In genomic region chr12:123336530-123336929, GRCh38 we compare ENCODE assay signal across 22 cellular contexts. TPM values are rescaled to one million over a fixed set of nuclear protein-coding genes. Genes with fewer than 3 reads are reported as not detected.
A peak's percentile ranks its signal among the peaks of the same experiment; 100 is the strongest.
DNase-seq lines count a peak whose midpoint lies in the region; ATAC-seq and TF ChIP-seq lines count a peak whose summit lies in the region.
"Had no signal": no experiment of that assay in that cellular context is flagged by ENCODE, and none has a peak within 500 bp of the region (broad histone marks: within the 10 kb centered on the region; RNA-seq: fewer than 3 reads in every experiment).

No MANE protein-coding gene starts in this region.

- CTCF ChIA-PET in T-cell (lab: Charles Lee): interaction anchor here in 1 of 2 donors (2.8 kb wide), 1 partner anchor 29 kb away, joined by 9 read pairs; the partner anchor contains the start of gene SBNO1

- peaks cover 15% of the 10 kb centered on the region for H3K4me1 Mint-ChIP-seq in activated T-cell treated with anti-CD3 and anti-CD28 coated beads, Interleukin-2, amount 50 U/mL, for 24 hours (ENCODE audit: low read depth)
- peaks cover 12 to 23% (median 18%) of the 10 kb centered on the region in 3 donors for H3K4me1 Mint-ChIP-seq in T-cell
- peaks cover 19% of the 10 kb centered on the region for H3K4me1 Mint-ChIP-seq in central memory CD8-positive, alpha-beta T cell
- H3K4me1 Mint-ChIP-seq in nephron progenitor cell: no peaks in the 10 kb centered on the region
- H3K4me1 Mint-ChIP-seq: mesothelial cell of epicardium had no signal

- DNase-seq in activated T-cell treated with anti-CD3 and anti-CD28 coated beads, Interleukin-2, amount 50 U/mL, for 24 hours: no peak
- no peak for DNase-seq in activated T-cell treated with anti-CD3 and anti-CD28 coated beads, Interleukin-2, amount 50 U/mL, for 48 hours
- DNase-seq in T-cell (no peak), nephron progenitor cell (no peak), GM19238 (ENCODE audit: insufficient read length, low spot score) (no peak)
- no peak for DNase-seq in central memory CD8-positive, alpha-beta T cell (ENCODE audit: low spot score in 2 of 2)
- DNase-seq: activated CD4-positive, alpha-beta T cell treated with anti-CD3 and anti-CD28 coated beads for 48 hours; activated CD8-positive, alpha-beta memory T cell treated with anti-CD3 and anti-CD28 coated beads, Interleukin-2, amount 50 U/mL, for 4 hours; activated effector memory CD4-positive, alpha-beta T cell treated with Interleukin-2 at 50 U/mL for 16 hours; activated naive CD8-positive, alpha-beta T cell treated with anti-CD3 and anti-CD28 coated beads, Interleukin-2, amount 10 ng/mL, durations not matched to agents 7 days and 5 days; cortex of kidney; foreskin melanocyte; HCEC 1CT; NCI-H1417 treated with DMSO at 0.1 percent for 48 hours; NCI-H2029 treated with DMSO at 0.1 percent for 48 hours; NCI-H69; Right ventricle myocardium superior; stimulated activated CD4-positive, alpha-beta T cell treated with anti-CD3 and anti-CD28 coated beads, Interleukin-4, amount 100 ng/mL, for 1 hour; trophoblast cell had no signal

- no peaks in the 10 kb centered on the region for H3K9me3 Mint-ChIP-seq in activated T-cell treated with anti-CD3 and anti-CD28 coated beads, Interleukin-2, amount 50 U/mL, for 24 hours
- H3K9me3 Mint-ChIP-seq in T-cell (no peaks in the 10 kb centered on the region), nephron progenitor cell (no peaks in the 10 kb centered on the region)
- H3K9me3 Mint-ChIP-seq in central memory CD8-positive, alpha-beta T cell: no peaks in the 10 kb centered on the region
- H3K9me3 Mint-ChIP-seq: activated naive CD8-positive, alpha-beta T cell treated with anti-CD3 and anti-CD28 coated beads, Interleukin-2, amount 10 ng/mL, durations not matched to agents 7 days and 5 days; mesothelial cell of epicardium had no signal

- H3K36me3 Mint-ChIP-seq in activated T-cell treated with anti-CD3 and anti-CD28 coated beads, Interleukin-2, amount 50 U/mL, for 24 hours (ENCODE audit: low read depth): peaks cover 84% of the 10 kb centered on the region
- H3K36me3 Mint-ChIP-seq in T-cell: peaks cover 38% of the 10 kb centered on the region
- H3K36me3 Mint-ChIP-seq in central memory CD8-positive, alpha-beta T cell (ENCODE audit: insufficient read depth): peaks cover 54% of the 10 kb centered on the region
- peaks cover 57% of the 10 kb centered on the region for H3K36me3 Mint-ChIP-seq in nephron progenitor cell (ENCODE audit: low read depth)

- H3K27ac Mint-ChIP-seq in activated T-cell treated with anti-CD3 and anti-CD28 coated beads, Interleukin-2, amount 50 U/mL, for 24 hours: peak overlapping the region; percentile 42
- H3K27ac Mint-ChIP-seq in T-cell: peak overlapping the region; percentile 0 to 66
- peak overlapping the region; percentile 46 for H3K27ac Mint-ChIP-seq in central memory CD8-positive, alpha-beta T cell (ENCODE audit: low read depth)
- peak overlapping the region; percentile 82 for H3K27ac Mint-ChIP-seq in nephron progenitor cell
- H3K27ac Mint-ChIP-seq: activated naive CD8-positive, alpha-beta T cell treated with anti-CD3 and anti-CD28 coated beads, Interleukin-2, amount 10 ng/mL, durations not matched to agents 7 days and 5 days; mesothelial cell of epicardium had no signal

- no peak for TF ChIP-seq CTCF in nephron progenitor cell (IDR thresholded peaks at IDR 0.05)

- no peak overlapping the region for H3K4me3 Mint-ChIP-seq in activated T-cell treated with anti-CD3 and anti-CD28 coated beads, Interleukin-2, amount 50 U/mL, for 24 hours
- H3K4me3 Mint-ChIP-seq in T-cell: no peak overlapping the region
- no peak overlapping the region for H3K4me3 Mint-ChIP-seq in central memory CD8-positive, alpha-beta T cell
- no peak overlapping the region for H3K4me3 Mint-ChIP-seq in nephron progenitor cell
- H3K4me3 Mint-ChIP-seq: activated naive CD8-positive, alpha-beta T cell treated with anti-CD3 and anti-CD28 coated beads, Interleukin-2, amount 10 ng/mL, durations not matched to agents 7 days and 5 days; mesothelial cell of epicardium had no signal

- no peaks in the 10 kb centered on the region for H3K27me3 Mint-ChIP-seq in activated T-cell treated with anti-CD3 and anti-CD28 coated beads, Interleukin-2, amount 50 U/mL, for 24 hours
- H3K27me3 Mint-ChIP-seq in T-cell: no peaks in the 10 kb centered on the region
- H3K27me3 Mint-ChIP-seq in central memory CD8-positive, alpha-beta T cell: no peaks in the 10 kb centered on the region
- no peaks in the 10 kb centered on the region for H3K27me3 Mint-ChIP-seq in nephron progenitor cell (ENCODE audit: low read depth, poor library complexity)
- H3K27me3 Mint-ChIP-seq: activated naive CD8-positive, alpha-beta T cell treated with anti-CD3 and anti-CD28 coated beads, Interleukin-2, amount 10 ng/mL, durations not matched to agents 7 days and 5 days had no signal

- POLR2A ChIA-PET in T-cell (lab: Charles Lee): no interaction called here

- ATAC-seq in T-cell (replicated peaks in 1 of 4) (no peak), GM21619 (IDR thresholded peaks at IDR 0.05; ENCODE audit: unreplicated experiment) (no peak), GM21786 (IDR thresholded peaks at IDR 0.05; ENCODE audit: unreplicated experiment) (no peak)
- ATAC-seq in central memory CD8-positive, alpha-beta T cell (replicated peaks; ENCODE audit: extremely low read depth, poor library complexity, severe bottlenecking): no peak

RNA-seq across cellular contexts. Expression of gene SBNO1, which starts 28.1 kb away (rescaled TPM):
- total RNA-seq in T-cell: 10 to 100 TPM; 36.1 to 42.1 (median 38.6) TPM

RNA-seq across cellular contexts. Expression of gene KMT5A, which starts 47.4 kb away (rescaled TPM):
- total RNA-seq in T-cell: 10 to 100 TPM; 21.1 to 34.2 (median 31.8) TPM
